In genomic region chr7:48806731-48807130, GRCh38 we compare ENCODE assay signal across 36 cellular contexts.
"Had no signal": no experiment of that assay in that cellular context is flagged by ENCODE, and none has a peak within 500 bp of the region (broad histone marks: within the 10 kb centered on the region; RNA-seq: fewer than 3 reads in every experiment).

No MANE protein-coding gene starts in this region.

- H3K27me3 Mint-ChIP-seq: activated CD4-positive, alpha-beta memory T cell treated with anti-CD3 and anti-CD28 coated beads, Interleukin-2, amount 10 ng/mL, durations not matched to agents 7 days and 5 days; activated CD4-positive, alpha-beta T cell treated with anti-CD3 and anti-CD28 coated beads for 36 hours; activated CD4-positive, alpha-beta T cell treated with anti-CD3 and anti-CD28 coated beads, Interleukin-2, amount 10 ng/mL, durations not matched to agents 7 days and 5 days; activated CD8-positive, alpha-beta memory T cell treated with anti-CD3 and anti-CD28 coated beads, Interleukin-2, amount 10 ng/mL, durations not matched to agents 7 days and 5 days; activated naive CD8-positive, alpha-beta T cell treated with anti-CD3 and anti-CD28 coated beads for 36 hours; activated T-cell treated with anti-CD3 and anti-CD28 coated beads, Interleukin-2, amount 50 U/mL, for 24 hours; central memory CD8-positive, alpha-beta T cell had no signal

- DNase-seq: activated CD4-positive, alpha-beta memory T cell treated with anti-CD3 and anti-CD28 coated beads, Interleukin-2, amount 10 ng/mL, durations not matched to agents 7 days and 5 days; activated CD4-positive, alpha-beta T cell treated with anti-CD3 and anti-CD28 coated beads for 1 hour; activated CD4-positive, alpha-beta T cell treated with anti-CD3 and anti-CD28 coated beads for 36 hours; activated CD4-positive, alpha-beta T cell treated with anti-CD3 and anti-CD28 coated beads for 48 hours; activated CD4-positive, alpha-beta T cell treated with anti-CD3 and anti-CD28 coated beads, Interleukin-2, amount 10 ng/mL, durations not matched to agents 7 days and 5 days; activated CD4-positive, alpha-beta T cell treated with anti-CD3 and anti-CD28 coated beads, Interleukin-2, amount 50 U/mL, for 48 hours; activated CD4-positive, CD25-positive, alpha-beta regulatory T cell; activated CD8-positive, alpha-beta memory T cell treated with anti-CD3 and anti-CD28 coated beads for 24 hours; activated CD8-positive, alpha-beta memory T cell treated with anti-CD3 and anti-CD28 coated beads, Interleukin-2, amount 10 ng/mL, durations not matched to agents 7 days and 5 days; activated CD8-positive, alpha-beta memory T cell treated with anti-CD3 and anti-CD28 coated beads, Interleukin-2, amount 50 U/mL, for 48 hours; activated CD8-positive, alpha-beta T cell treated with anti-CD3 and anti-CD28 coated beads, Interleukin-2, amount 10 ng/mL, durations not matched to agents 7 days and 5 days; activated effector memory CD4-positive, alpha-beta T cell treated with Interleukin-2 at 50 U/mL for 16 hours; activated gamma-delta T cell; activated naive CD4-positive, alpha-beta T cell treated with anti-CD3 and anti-CD28 coated beads, Interleukin-2, amount 50 U/mL, for 16 hours; activated naive CD4-positive, alpha-beta T cell treated with Interleukin-2 at 50 U/mL for 16 hours; activated naive CD8-positive, alpha-beta T cell treated with anti-CD3 and anti-CD28 coated beads for 36 hours; activated T-cell treated with anti-CD3 and anti-CD28 coated beads, Interleukin-2, amount 50 U/mL, for 24 hours; activated T-cell treated with anti-CD3 and anti-CD28 coated beads, Interleukin-2, amount 50 U/mL, for 48 hours; adrenal gland; amniotic stem cell; aorta; caudate nucleus; cerebellar nuclear complex; T-helper 1 cell; T-helper 2 cell; T-helper 9 cell; WERI-Rb-1 had no signal

- H3K4me3 Mint-ChIP-seq: activated CD4-positive, alpha-beta memory T cell treated with anti-CD3 and anti-CD28 coated beads, Interleukin-2, amount 10 ng/mL, durations not matched to agents 7 days and 5 days; activated CD4-positive, alpha-beta T cell treated with anti-CD3 and anti-CD28 coated beads for 36 hours; activated CD4-positive, alpha-beta T cell treated with anti-CD3 and anti-CD28 coated beads, Interleukin-2, amount 10 ng/mL, durations not matched to agents 7 days and 5 days; activated CD8-positive, alpha-beta memory T cell treated with anti-CD3 and anti-CD28 coated beads, Interleukin-2, amount 10 ng/mL, durations not matched to agents 7 days and 5 days; activated CD8-positive, alpha-beta T cell treated with anti-CD3 and anti-CD28 coated beads, Interleukin-2, amount 10 ng/mL, durations not matched to agents 7 days and 5 days; activated naive CD8-positive, alpha-beta T cell treated with anti-CD3 and anti-CD28 coated beads for 36 hours; activated T-cell treated with anti-CD3 and anti-CD28 coated beads, Interleukin-2, amount 50 U/mL, for 24 hours; brain; central memory CD8-positive, alpha-beta T cell; T-helper 1 cell treated with Interleukin-12 subunit alpha and Interleukin-12 subunit beta and Interleukin-4 antibody, amounts not matched to agents 30 μg/mL and 1 μg/mL, for 36 hours; T-helper 2 cell treated with Interferon-gamma antibody and Interleukin-4, amounts not matched to agents 5 μg/mL and 100 μg/mL, for 36 hours; WTC11 had no signal

- H3K4me1 Mint-ChIP-seq: activated CD4-positive, alpha-beta memory T cell treated with anti-CD3 and anti-CD28 coated beads, Interleukin-2, amount 10 ng/mL, durations not matched to agents 7 days and 5 days; activated CD4-positive, alpha-beta T cell treated with anti-CD3 and anti-CD28 coated beads for 36 hours; activated CD4-positive, alpha-beta T cell treated with anti-CD3 and anti-CD28 coated beads, Interleukin-2, amount 10 ng/mL, durations not matched to agents 7 days and 5 days; activated CD8-positive, alpha-beta memory T cell treated with anti-CD3 and anti-CD28 coated beads, Interleukin-2, amount 10 ng/mL, durations not matched to agents 7 days and 5 days; activated naive CD8-positive, alpha-beta T cell treated with anti-CD3 and anti-CD28 coated beads for 36 hours; brain; central memory CD8-positive, alpha-beta T cell; WTC11 had no signal

- H3K27ac Mint-ChIP-seq: activated CD4-positive, alpha-beta memory T cell treated with anti-CD3 and anti-CD28 coated beads, Interleukin-2, amount 10 ng/mL, durations not matched to agents 7 days and 5 days; activated CD4-positive, alpha-beta T cell treated with anti-CD3 and anti-CD28 coated beads for 36 hours; activated CD4-positive, alpha-beta T cell treated with anti-CD3 and anti-CD28 coated beads, Interleukin-2, amount 10 ng/mL, durations not matched to agents 7 days and 5 days; activated CD8-positive, alpha-beta memory T cell treated with anti-CD3 and anti-CD28 coated beads, Interleukin-2, amount 10 ng/mL, durations not matched to agents 7 days and 5 days; activated CD8-positive, alpha-beta T cell treated with anti-CD3 and anti-CD28 coated beads, Interleukin-2, amount 10 ng/mL, durations not matched to agents 7 days and 5 days; activated naive CD4-positive, alpha-beta T cell treated with anti-CD3 and anti-CD28 coated beads, Interleukin-2, amount 50 U/mL, for 72 hours; activated naive CD8-positive, alpha-beta T cell treated with anti-CD3 and anti-CD28 coated beads for 36 hours; activated T-cell treated with anti-CD3 and anti-CD28 coated beads, Interleukin-2, amount 50 U/mL, for 24 hours; activated T-helper 2 cell treated with anti-CD3 and anti-CD28 coated beads, Interferon-gamma antibody, Interleukin-2, Interleukin-4, amounts not matched to agents 10 μg/mL and 5 μg/mL and 100 μg/mL, durations not matched to agents 14 hours and 24 hours and 36 hours; brain; T-helper 1 cell treated with Interleukin-12 subunit alpha and Interleukin-12 subunit beta and Interleukin-4 antibody, amounts not matched to agents 30 μg/mL and 1 μg/mL, for 36 hours; T-helper 2 cell treated with Interferon-gamma antibody and Interleukin-4, amounts not matched to agents 5 μg/mL and 100 μg/mL, for 36 hours; WTC11 had no signal

- H3K27ac ChIP-seq: adrenal gland, cardiac muscle cell, WERI-Rb-1 had no signal

- ATAC-seq: activated CD4-positive, alpha-beta T cell treated with anti-CD3 and anti-CD28 coated beads for 36 hours; activated CD4-positive, CD25-positive, alpha-beta regulatory T cell treated with anti-CD3 and anti-CD28 coated beads, Interleukin-2, amount 50 U/mL, for 24 hours; activated CD8-positive, alpha-beta memory T cell treated with anti-CD3 and anti-CD28 coated beads, Interleukin-2, amount 10 ng/mL, durations not matched to agents 7 days and 5 days; activated CD8-positive, alpha-beta T cell treated with anti-CD3 and anti-CD28 coated beads, Interleukin-2, amount 10 ng/mL, durations not matched to agents 7 days and 5 days; activated naive CD4-positive, alpha-beta T cell treated with anti-CD3 and anti-CD28 coated beads, Interleukin-2, amount 50 U/mL, for 72 hours; WTC11 had no signal

- H3K4me1 ChIP-seq: adrenal gland had no signal

- H3K9me3 ChIP-seq: adrenal gland had no signal

- H3K36me3 ChIP-seq: adrenal gland, cardiac muscle cell, WERI-Rb-1 had no signal

- H3K4me3 ChIP-seq: adrenal gland, cardiac muscle cell had no signal

- H3K27me3 ChIP-seq: adrenal gland, cardiac muscle cell had no signal

- H3K9me3 Mint-ChIP-seq: activated CD4-positive, alpha-beta memory T cell treated with anti-CD3 and anti-CD28 coated beads, Interleukin-2, amount 10 ng/mL, durations not matched to agents 7 days and 5 days; activated CD4-positive, alpha-beta T cell treated with anti-CD3 and anti-CD28 coated beads, Interleukin-2, amount 10 ng/mL, durations not matched to agents 7 days and 5 days; activated naive CD4-positive, alpha-beta T cell treated with anti-CD3 and anti-CD28 coated beads, Interleukin-2, amount 50 U/mL, for 72 hours; activated naive CD8-positive, alpha-beta T cell treated with anti-CD3 and anti-CD28 coated beads for 36 hours; activated T-cell treated with anti-CD3 and anti-CD28 coated beads, Interleukin-2, amount 50 U/mL, for 24 hours; activated T-helper 2 cell treated with anti-CD3 and anti-CD28 coated beads, Interferon-gamma antibody, Interleukin-2, Interleukin-4, amounts not matched to agents 10 μg/mL and 5 μg/mL and 100 μg/mL, durations not matched to agents 14 hours and 24 hours and 36 hours; T-helper 1 cell treated with Interleukin-12 subunit alpha and Interleukin-12 subunit beta and Interleukin-4 antibody, amounts not matched to agents 30 μg/mL and 1 μg/mL, for 36 hours; T-helper 2 cell treated with Interferon-gamma antibody and Interleukin-4, amounts not matched to agents 5 μg/mL and 100 μg/mL, for 36 hours had no signal

- H3K36me3 Mint-ChIP-seq: activated CD8-positive, alpha-beta memory T cell treated with anti-CD3 and anti-CD28 coated beads, Interleukin-2, amount 10 ng/mL, durations not matched to agents 7 days and 5 days; activated naive CD4-positive, alpha-beta T cell treated with anti-CD3 and anti-CD28 coated beads, Interleukin-2, amount 50 U/mL, for 72 hours; activated naive CD8-positive, alpha-beta T cell treated with anti-CD3 and anti-CD28 coated beads for 36 hours; brain; WTC11 had no signal
